ENCODE assay signal across 13 cellular contexts in genomic region chr2:33136056-33136455, GRCh38.
DNase-seq lines count a peak whose midpoint lies in the region; ATAC-seq and TF ChIP-seq lines count a peak whose summit lies in the region.
"Had no signal": no experiment of that assay in that cellular context is flagged by ENCODE, and none has a peak within 500 bp of the region (broad histone marks: within the 10 kb centered on the region; RNA-seq: fewer than 3 reads in every experiment).

No MANE protein-coding gene starts in this region.

- H3K4me3 ChIP-seq in muscle layer of duodenum (ENCODE audit: low read depth in 1 of 2, low read length in 2 of 2) (peak overlapping the region; percentile 56 to 70), urinary bladder (ENCODE audit: low read depth, low read length) (peak overlapping the region; percentile 48), left lung (peak overlapping the region in 1 of 2 donors; percentile 7)
- H3K4me3 ChIP-seq: lung had no signal

- 28% methylated on average over 4 of the region's 4 CpGs for WGBS in urinary bladder

- no peak for ATAC-seq in GM18870 (IDR thresholded peaks at IDR 0.05; ENCODE audit: unreplicated experiment)
- no peak for ATAC-seq in HG03280 (IDR thresholded peaks at IDR 0.05; ENCODE audit: unreplicated experiment)
- ATAC-seq in left lung: no peak

- no peaks in the 10 kb centered on the region for H3K9me3 ChIP-seq in muscle layer of duodenum (ENCODE audit: control insufficient read depth in 1 of 2, low read length in 2 of 2)
- no peaks in the 10 kb centered on the region for H3K9me3 ChIP-seq in left lung

- H3K36me3 ChIP-seq in muscle layer of duodenum (ENCODE audit: control insufficient read depth in 1 of 2, insufficient read depth in 2 of 2, low read length in 2 of 2) (peaks cover 0 to 7% of the 10 kb centered on the region in 2 donors), urinary bladder (ENCODE audit: insufficient read depth) (no peaks in the 10 kb centered on the region), left lung (no peaks in the 10 kb centered on the region)

- H3K27ac ChIP-seq in muscle layer of duodenum (ENCODE audit: low read length) (peak overlapping the region; percentile 93), urinary bladder (ENCODE audit: low read depth) (peak overlapping the region; percentile 6), left lung (peak overlapping the region in 1 of 2 donors; percentile 81)

- DNase-seq in NCI-H1694 treated with DMSO at 0.1 percent for 48 hours (lab: John Stamatoyannopoulos, UW): peak; percentile 17
- no peak for DNase-seq in NCI-H1694 (lab: John Stamatoyannopoulos, UW)
- DNase-seq in dermis blood vessel endothelial cell: peak; percentile 60
- DNase-seq in left lung: no peak
- DNase-seq: activated CD4-positive, alpha-beta T cell treated with anti-CD3 and anti-CD28 coated beads, Interleukin-2, amount 50 U/mL, for 4 hours; activated effector memory CD4-positive, alpha-beta T cell treated with anti-CD3 and anti-CD28 coated beads, Interleukin-2, amount 50 U/mL, for 16 hours; DMS53; NCI-H1436 had no signal

- H3K4me1 ChIP-seq in muscle layer of duodenum (ENCODE audit: control insufficient read depth in 1 of 2, insufficient read depth in 2 of 2, low read length in 2 of 2): peaks cover 7 to 12% of the 10 kb centered on the region in 2 donors
- H3K4me1 ChIP-seq in urinary bladder (ENCODE audit: insufficient read depth): no peaks in the 10 kb centered on the region
- peaks cover 9 to 18% of the 10 kb centered on the region in 2 donors for H3K4me1 ChIP-seq in left lung

- no peak for TF ChIP-seq CTCF in left lung (IDR thresholded peaks at IDR 0.05)

- H3K27me3 ChIP-seq in muscle layer of duodenum (ENCODE audit: low read depth, low read length) (no peaks in the 10 kb centered on the region), left lung (no peaks in the 10 kb centered on the region)

- intact Hi-C loops in left lung (cut with DNase I): no loop called here

Comparison
In these comparisons a context has a peak if more than half of its experiments do, and no peak if none do; other contexts are left out.
1. DNase-seq: peak in NCI-H1694 treated with DMSO at 0.1 percent for 48 hours (single experiment) and dermis blood vessel endothelial cell (single experiment); none in NCI-H1694 (single experiment) and left lung (0 of 2).